Comparison of ENCODE assay signal across 9 cellular contexts in genomic region chr3:11452988-11453847, GRCh38.
A peak's percentile ranks its signal among the peaks of the same experiment; 100 is the strongest.
DNase-seq lines count a peak whose midpoint lies in the region; ATAC-seq lines count a peak whose summit lies in the region.
"Had no signal": no experiment of that assay in that cellular context is flagged by ENCODE, and none has a peak within 500 bp of the region (broad histone marks: within the 10 kb centered on the region; RNA-seq: fewer than 3 reads in every experiment).

No MANE protein-coding gene starts in this region.

- H3K36me3 Mint-ChIP-seq in natural killer cell treated with Interleukin-12 subunit alpha and Interleukin-12 subunit beta and Interleukin-15 and Interleukin-18, amount 100 ng/mL, for 72 hours = no peaks in the 10 kb centered on the region

- no peak overlapping the region for H3K27ac Mint-ChIP-seq in natural killer cell treated with Interleukin-12 subunit alpha and Interleukin-12 subunit beta and Interleukin-15 and Interleukin-18, amount 100 ng/mL, for 72 hours

- H3K9me3 Mint-ChIP-seq in natural killer cell treated with Interleukin-12 subunit alpha and Interleukin-12 subunit beta and Interleukin-15 and Interleukin-18, amount 100 ng/mL, for 72 hours = no peaks in the 10 kb centered on the region

- DNase-seq in AG08396 (ENCODE audit: low spot score) (peak; percentile 21), NCI-H2227 treated with DMSO at 0.1 percent for 48 hours (lab: John Stamatoyannopoulos, UW) (peak; percentile 25), dermis blood vessel endothelial cell (peak; percentile 79), myocyte (ENCODE audit: low read depth) (peak; percentile 86)
- DNase-seq in natural killer cell treated with Interleukin-12 subunit alpha and Interleukin-12 subunit beta and Interleukin-15 and Interleukin-18, amount 100 ng/mL, for 72 hours (ENCODE audit: low spot score) = no peak
- DNase-seq: stimulated activated CD4-positive, alpha-beta T cell treated with anti-CD3 and anti-CD28 coated beads, Interleukin-2, amount 100 ng/mL, for 48 hours had no signal

- no peak overlapping the region for H3K4me3 Mint-ChIP-seq in natural killer cell treated with Interleukin-12 subunit alpha and Interleukin-12 subunit beta and Interleukin-15 and Interleukin-18, amount 100 ng/mL, for 72 hours

- no peak for ATAC-seq in natural killer cell treated with Interleukin-12 subunit alpha and Interleukin-12 subunit beta and Interleukin-15 and Interleukin-18, amount 100 ng/mL, for 72 hours
- ATAC-seq in GM21390 (IDR thresholded peaks at IDR 0.05; ENCODE audit: unreplicated experiment) (no peak), HG02642 (IDR thresholded peaks at IDR 0.05; ENCODE audit: poor library complexity, unreplicated experiment) (no peak), HG03520 (IDR thresholded peaks at IDR 0.05; ENCODE audit: unreplicated experiment) (no peak)

- no peaks in the 10 kb centered on the region for H3K27me3 Mint-ChIP-seq in natural killer cell treated with Interleukin-12 subunit alpha and Interleukin-12 subunit beta and Interleukin-15 and Interleukin-18, amount 100 ng/mL, for 72 hours

- H3K4me1 Mint-ChIP-seq in natural killer cell treated with Interleukin-12 subunit alpha and Interleukin-12 subunit beta and Interleukin-15 and Interleukin-18, amount 100 ng/mL, for 72 hours (ENCODE audit: low read depth in 2 of 2) = peaks cover 0 to 2% of the 10 kb centered on the region in 2 donors
